26 cellular contexts compared by ENCODE assay signal in the genomic region with DNA sequence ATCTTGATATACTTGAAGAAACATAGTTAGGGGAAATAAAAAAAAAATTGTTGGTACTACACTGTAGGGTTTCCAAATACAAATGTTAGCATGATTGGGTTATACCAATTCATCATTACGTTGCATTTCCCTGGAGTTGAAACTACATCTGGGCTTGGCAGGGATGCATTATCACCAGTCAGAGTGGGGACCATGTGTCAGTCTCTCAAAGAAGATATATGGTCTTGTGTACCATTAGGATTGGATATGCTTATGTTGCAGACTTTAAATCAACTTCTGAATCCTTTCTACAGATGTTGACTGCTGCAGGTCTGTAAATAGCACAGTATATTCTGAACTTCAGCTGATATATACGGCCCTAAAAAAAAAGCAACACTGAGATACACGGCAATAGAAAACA.
"Had no signal": no experiment of that assay in that cellular context is flagged by ENCODE, and none has a peak within 500 bp of the region (broad histone marks: within the 10 kb centered on the region; RNA-seq: fewer than 3 reads in every experiment).

No MANE protein-coding gene starts in this region.

- H3K4me3 Mint-ChIP-seq: naive thymus-derived CD4-positive, alpha-beta T cell; natural killer cell; neural progenitor cell; stimulated activated memory B cell treated with anti-CD40 and anti-IgM and Interleukin-4, amounts not matched to agents 10 μg/mL and 1 μg/mL and 100 μg/mL, for 72 hours; stimulated activated naive CD8-positive, alpha-beta T cell treated with anti-CD3 and anti-CD28 coated beads, Interleukin-15, amount 100 ng/mL, for 72 hours; type B pancreatic cell had no signal

- H3K27ac Mint-ChIP-seq: naive thymus-derived CD4-positive, alpha-beta T cell; natural killer cell; neural progenitor cell; progenitor cell of endocrine pancreas; stimulated activated memory B cell treated with anti-CD40 and anti-IgM and Interleukin-4, amounts not matched to agents 10 μg/mL and 1 μg/mL and 100 μg/mL, for 72 hours; stimulated activated naive CD8-positive, alpha-beta T cell treated with anti-CD3 and anti-CD28 coated beads, Interleukin-15, amount 100 ng/mL, for 72 hours; type B pancreatic cell had no signal

- DNase-seq: naive thymus-derived CD4-positive, alpha-beta T cell; natural killer cell; occipital lobe; ovary; posterior cingulate gyrus; psoas muscle; right cardiac atrium; right lobe of liver; spleen; stimulated activated CD4-positive, alpha-beta T cell treated with anti-CD3 and anti-CD28 coated beads, Interleukin-12 subunit alpha, Interleukin-12 subunit beta, amount 100 ng/mL, for 4 hours; stimulated activated CD4-positive, alpha-beta T cell treated with anti-CD3 and anti-CD28 coated beads, Interleukin-1b, Interleukin-23, amount 100 ng/mL, for 48 hours; stimulated activated CD4-positive, alpha-beta T cell treated with anti-CD3 and anti-CD28 coated beads, Interleukin-4, amount 100 ng/mL, for 1 hour; stimulated activated CD4-positive, alpha-beta T cell treated with anti-CD3 and anti-CD28 coated beads, Interleukin-4, amount 100 ng/mL, for 4 hours; stimulated activated CD8-positive, alpha-beta memory T cell treated with anti-CD3 and anti-CD28 coated beads, Interleukin-4, amount 100 ng/mL, for 48 hours; stimulated activated naive CD4-positive, alpha-beta T cell; stimulated activated naive CD8-positive, alpha-beta T cell treated with anti-CD3 and anti-CD28 coated beads, Interleukin-15, amount 100 ng/mL, for 72 hours; stimulated activated naive CD8-positive, alpha-beta T cell treated with anti-CD3 and anti-CD28 coated beads, Interleukin-15, Interleukin-2, amounts not matched to agents 100 U/mL and 50 U/mL, for 24 hours; substantia nigra; testis; tibial artery; transverse colon had no signal

- H3K4me1 Mint-ChIP-seq: naive thymus-derived CD4-positive, alpha-beta T cell; natural killer cell; stimulated activated memory B cell treated with anti-CD40 and anti-IgM and Interleukin-4, amounts not matched to agents 10 μg/mL and 1 μg/mL and 100 μg/mL, for 72 hours; stimulated activated naive CD8-positive, alpha-beta T cell treated with anti-CD3 and anti-CD28 coated beads, Interleukin-15, amount 100 ng/mL, for 72 hours had no signal

- FAIRE-seq: urothelium cell line had no signal

- H3K36me3 Mint-ChIP-seq: naive thymus-derived CD4-positive, alpha-beta T cell; natural killer cell; stimulated activated memory B cell treated with anti-CD40 and anti-IgM and Interleukin-4, amounts not matched to agents 10 μg/mL and 1 μg/mL and 100 μg/mL, for 72 hours; type B pancreatic cell had no signal

- H3K27me3 Mint-ChIP-seq: naive thymus-derived CD4-positive, alpha-beta T cell; progenitor cell of endocrine pancreas; stimulated activated memory B cell treated with anti-CD40 and anti-IgM and Interleukin-4, amounts not matched to agents 10 μg/mL and 1 μg/mL and 100 μg/mL, for 72 hours; stimulated activated naive CD8-positive, alpha-beta T cell treated with anti-CD3 and anti-CD28 coated beads, Interleukin-15, amount 100 ng/mL, for 72 hours; type B pancreatic cell had no signal

- ATAC-seq: naive thymus-derived CD4-positive, alpha-beta T cell; natural killer cell; psoas muscle; right cardiac atrium; right lobe of liver; stimulated activated memory B cell treated with anti-CD40 and anti-IgM and Interleukin-4, amounts not matched to agents 10 μg/mL and 1 μg/mL and 100 μg/mL, for 72 hours; stimulated activated naive CD8-positive, alpha-beta T cell treated with anti-CD3 and anti-CD28 coated beads, Interleukin-15, amount 100 ng/mL, for 72 hours; stimulated activated naive CD8-positive, alpha-beta T cell treated with anti-CD3 and anti-CD28 coated beads, Interleukin-15, Interleukin-2, amounts not matched to agents 100 U/mL and 50 U/mL, for 24 hours had no signal
